In the genomic region with DNA sequence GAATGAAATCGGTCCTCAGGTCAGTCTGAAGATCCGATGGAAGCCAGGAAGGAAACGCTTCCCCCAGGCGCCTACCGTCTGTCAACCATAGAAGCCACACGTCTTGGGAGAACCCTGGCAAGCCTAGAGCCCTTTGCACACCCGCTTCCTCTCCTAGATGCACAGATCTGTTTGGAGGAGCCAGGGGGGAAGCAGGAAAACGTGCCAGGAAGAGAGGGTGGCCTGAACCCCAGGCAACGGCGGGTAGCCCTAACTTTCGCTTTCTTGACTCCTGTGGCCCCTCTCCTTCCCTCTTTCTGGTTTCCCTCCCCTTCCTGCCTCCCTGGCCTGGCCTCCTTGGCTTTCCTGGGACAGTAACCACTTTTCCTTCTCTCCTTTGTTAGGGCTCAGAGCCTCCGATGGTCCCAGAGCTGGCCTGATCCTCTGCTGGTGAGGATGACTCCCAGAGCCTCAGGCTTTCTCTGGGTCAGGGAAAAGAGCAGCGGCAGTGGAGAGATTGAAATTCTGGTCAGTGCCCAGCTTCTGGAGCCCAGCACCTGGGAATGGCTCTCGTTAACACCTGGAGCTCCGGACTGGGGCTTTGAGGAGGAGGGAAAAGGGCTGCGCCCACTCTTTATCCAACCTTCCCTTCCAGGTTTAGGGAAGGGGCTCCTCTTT, we compare ENCODE assay signal across 14 cellular contexts. TPM values are rescaled to one million over a fixed set of nuclear protein-coding genes. Genes with fewer than 3 reads are reported as not detected.
DNase-seq lines count a peak whose midpoint lies in the region; ATAC-seq, FAIRE-seq and TF ChIP-seq lines count a peak whose summit lies in the region.
"Had no signal": no experiment of that assay in that cellular context is flagged by ENCODE, and none has a peak within 500 bp of the region (broad histone marks: within the 10 kb centered on the region; RNA-seq: fewer than 3 reads in every experiment).

No MANE protein-coding gene starts in this region.

- H3K79me2 ChIP-seq in H1 (ENCODE audit: control insufficient read depth in 1 of 2, insufficient read depth in 2 of 2, low read length in 2 of 2), result peaks cover 0 to 39% of the 10 kb centered on the region in 2 experiments; a peak in 1 of 4 replicates
- no peaks in the 10 kb centered on the region for H3K79me2 ChIP-seq in PC-9 (ENCODE audit: low read depth)
- H3K79me2 ChIP-seq: parathyroid adenoma had no signal

- peaks cover 52 to 67% of the 10 kb centered on the region in 2 donors for H3K27me3 Mint-ChIP-seq in natural killer cell treated with Interleukin-12 subunit alpha and Interleukin-12 subunit beta and Interleukin-15 and Interleukin-18, amount 100 ng/mL, for 72 hours
- H3K27me3 Mint-ChIP-seq in natural killer cell (ENCODE audit: low read depth in 2 of 2), result peaks cover 55 to 69% of the 10 kb centered on the region in 2 donors
- peaks cover 41 to 67% (median 59%) of the 10 kb centered on the region in 5 donors for H3K27me3 Mint-ChIP-seq in naive thymus-derived CD8-positive, alpha-beta T cell

- peak; percentile 12 for DNase-seq in natural killer cell treated with Interleukin-12 subunit alpha and Interleukin-12 subunit beta and Interleukin-15 and Interleukin-18, amount 100 ng/mL, for 72 hours (ENCODE audit: low spot score)
- DNase-seq in natural killer cell (no peak), H1 (ENCODE audit: low read depth in 1 of 2, low spot score in 2 of 2) (peak in 1 of 2 experiments; percentile 63), PC-9 (no peak), GM13977 (ENCODE audit: low spot score) (no peak), NOMO-1 treated with dmso at 0.1 percent for 144 hours (lab: John Stamatoyannopoulos, UW; ENCODE audit: unreplicated experiment) (no peak)
- DNase-seq in naive thymus-derived CD8-positive, alpha-beta T cell, result peak in 1 of 10 donors; percentile 13
- DNase-seq: activated CD4-positive, alpha-beta T cell treated with anti-CD3 and anti-CD28 coated beads for 36 hours; activated effector memory CD4-positive, alpha-beta T cell treated with Interleukin-2 at 50 U/mL for 16 hours; dermis blood vessel endothelial cell had no signal

- peak overlapping the region; percentile 45; the same call in 1 of the 2 replicates for H2AK5ac ChIP-seq in H1 (ENCODE audit: low read depth, low read length)

- ATAC-seq in natural killer cell treated with Interleukin-12 subunit alpha and Interleukin-12 subunit beta and Interleukin-15 and Interleukin-18, amount 100 ng/mL, for 72 hours, result no peak
- ATAC-seq in natural killer cell, result no peak
- no peak for ATAC-seq in naive thymus-derived CD8-positive, alpha-beta T cell
- no peak for ATAC-seq in GM21529 (IDR thresholded peaks at IDR 0.05; ENCODE audit: unreplicated experiment)
- ATAC-seq: SK-N-SH treated with all-trans-retinoic acid at 6 μM for 48 hours had no signal

- no peaks in the 10 kb centered on the region for H3K9me2 ChIP-seq in PC-9 (ENCODE audit: insufficient read depth)

- H2BK20ac ChIP-seq in H1 (ENCODE audit: low read length), result no peak overlapping the region; the same call in 1 of the 2 replicates

- peak overlapping the region; percentile 16 to 96 (median 63); a peak in 7 of 8 replicates for H3K4me3 ChIP-seq in H1 (ENCODE audit: extremely low read depth in 1 of 4, insufficient read depth in 2 of 4, low read depth in 3 of 4, low read length in 4 of 4)
- no peak overlapping the region for H3K4me3 ChIP-seq in PC-9

- no peak overlapping the region for H2BK12ac ChIP-seq in H1 (ENCODE audit: low read depth, low read length)

- H3K4ac ChIP-seq in H1 (replicated peaks; ENCODE audit: insufficient read length, low read depth, low read length), result no peak overlapping the region

- H3K27ac Mint-ChIP-seq in natural killer cell treated with Interleukin-12 subunit alpha and Interleukin-12 subunit beta and Interleukin-15 and Interleukin-18, amount 100 ng/mL, for 72 hours, result no peak overlapping the region
- no peak overlapping the region for H3K27ac Mint-ChIP-seq in natural killer cell
- peak overlapping the region in 1 of 10 donors; percentile 72 for H3K27ac Mint-ChIP-seq in naive thymus-derived CD8-positive, alpha-beta T cell
- H3K27ac Mint-ChIP-seq: activated CD4-positive, alpha-beta T cell treated with anti-CD3 and anti-CD28 coated beads for 36 hours had no signal

- H3K4me2 ChIP-seq in H1 (ENCODE audit: insufficient read depth in 1 of 2, low read depth in 2 of 2, low read length in 2 of 2) (peak overlapping the region; percentile 99 to 100), PC-9 (no peak overlapping the region)

- no peak overlapping the region for H4K5ac ChIP-seq in H1 (ENCODE audit: insufficient read length, low read depth, low read length)

- peaks cover 8 to 12% of the 10 kb centered on the region in 2 experiments for H4K20me1 ChIP-seq in H1 (replicated peaks in 1 of 2; ENCODE audit: control insufficient read depth in 1 of 2, insufficient read depth in 2 of 2, low read length in 2 of 2)
- no peaks in the 10 kb centered on the region for H4K20me1 ChIP-seq in PC-9 (ENCODE audit: insufficient read depth)

- H3K9me3 Mint-ChIP-seq in natural killer cell treated with Interleukin-12 subunit alpha and Interleukin-12 subunit beta and Interleukin-15 and Interleukin-18, amount 100 ng/mL, for 72 hours, result no peaks in the 10 kb centered on the region
- H3K9me3 Mint-ChIP-seq in natural killer cell, result no peaks in the 10 kb centered on the region
- H3K9me3 Mint-ChIP-seq in naive thymus-derived CD8-positive, alpha-beta T cell, result peaks cover 0 to 1% (median 0%) of the 10 kb centered on the region in 9 donors

- H3K9ac ChIP-seq in H1 (replicated peaks in 1 of 4; ENCODE audit: extremely low read depth in 1 of 4, low read depth in 3 of 4, low read length in 3 of 4), result peak overlapping the region in 1 of 4 experiments; percentile 60; a peak in 3 of 7 replicates
- H3K9ac ChIP-seq: parathyroid adenoma had no signal

- H3K4me3 Mint-ChIP-seq in natural killer cell treated with Interleukin-12 subunit alpha and Interleukin-12 subunit beta and Interleukin-15 and Interleukin-18, amount 100 ng/mL, for 72 hours, result no peak overlapping the region
- no peak overlapping the region for H3K4me3 Mint-ChIP-seq in natural killer cell
- H3K4me3 Mint-ChIP-seq in naive thymus-derived CD8-positive, alpha-beta T cell, result peak overlapping the region in 6 of 10 donors; percentile 24 to 83 (median 46)

- H2BK5ac ChIP-seq in H1 (ENCODE audit: low read depth, low read length), result peak overlapping the region; percentile 4; the same call in 1 of the 2 replicates

- WGBS in H1 (ENCODE audit: extremely low coverage in 1 of 2, insufficient coverage in 1 of 2, insufficient read length in 1 of 2, insufficient replicate concordance in 2 of 2, low coverage in 1 of 2, low lambda C conversion rate in 2 of 2, missing lambda C conversion rate in 1 of 2), 2 experiments, result 51% methylated on average over 16 of the region's 16 CpGs; no CpG with 5 or more reads in 1 of the 2 experiments

- peak overlapping the region; percentile 2 for H4K91ac ChIP-seq in H1 (replicated peaks; ENCODE audit: insufficient read length, low read length)

- FAIRE-seq in H1 (lab: Jason Lieb, UNC), result no peak

- no peak overlapping the region for H3K56ac ChIP-seq in H1 (replicated peaks; ENCODE audit: insufficient read length, low read depth, low read length)

- peaks cover 16 to 19% of the 10 kb centered on the region in 2 donors for H3K4me1 Mint-ChIP-seq in natural killer cell treated with Interleukin-12 subunit alpha and Interleukin-12 subunit beta and Interleukin-15 and Interleukin-18, amount 100 ng/mL, for 72 hours (ENCODE audit: low read depth in 2 of 2)
- peaks cover 15 to 36% of the 10 kb centered on the region in 2 donors for H3K4me1 Mint-ChIP-seq in natural killer cell
- peaks cover 21 to 42% (median 34%) of the 10 kb centered on the region in 4 donors for H3K4me1 Mint-ChIP-seq in naive thymus-derived CD8-positive, alpha-beta T cell

- H3K14ac ChIP-seq in H1 (ENCODE audit: insufficient read length), result no peak overlapping the region

- H3K23me2 ChIP-seq in H1 (ENCODE audit: low read depth, low read length), result peaks cover 25% of the 10 kb centered on the region

- CTCF ChIA-PET in H1 (lab: Charles Lee; ENCODE audit: partially characterized antibody) (interaction anchor here (2.0 kb wide), 1 partner anchor 31 kb away, joined by 6 read pairs; no protein-coding TSS in a partner anchor), PC-9 (lab: Charles Lee) (no interaction called here)

- H3K9me3 ChIP-seq in H1 (ENCODE audit: insufficient read depth in 2 of 2, low read depth in 1 of 2, low read length in 1 of 2) (no peaks in the 10 kb centered on the region), PC-9 (ENCODE audit: insufficient read depth, low read depth) (no peaks in the 10 kb centered on the region)

- intact Hi-C loops in natural killer cell (cut with micrococcal nuclease) (no loop called here), PC-9 (cut with micrococcal nuclease; ENCODE audit: unreplicated experiment) (no loop called here)

- no peaks in the 10 kb centered on the region for H3F3A ChIP-seq in PC-9 (ENCODE audit: insufficient read depth, low read depth)

- H3K4me1 ChIP-seq in H1 (replicated peaks in 1 of 4; ENCODE audit: control insufficient read depth in 3 of 4, insufficient read depth in 4 of 4, low read length in 3 of 4) (peaks cover 12 to 40% (median 31%) of the 10 kb centered on the region in 4 experiments), PC-9 (replicated peaks; ENCODE audit: insufficient read depth) (no peaks in the 10 kb centered on the region)
- H3K4me1 ChIP-seq: parathyroid adenoma had no signal

- H2BK15ac ChIP-seq in H1 (ENCODE audit: low read length), result no peak overlapping the region

- H3K36me3 Mint-ChIP-seq in natural killer cell treated with Interleukin-12 subunit alpha and Interleukin-12 subunit beta and Interleukin-15 and Interleukin-18, amount 100 ng/mL, for 72 hours, result peaks cover 6% of the 10 kb centered on the region
- H3K36me3 Mint-ChIP-seq in natural killer cell, result no peaks in the 10 kb centered on the region
- peaks cover 0 to 2% (median 0%) of the 10 kb centered on the region in 3 donors for H3K36me3 Mint-ChIP-seq in naive thymus-derived CD8-positive, alpha-beta T cell

- H3K27me3 ChIP-seq in H1 (replicated peaks in 1 of 4; ENCODE audit: control insufficient read depth in 3 of 4, extremely low read depth in 1 of 4, insufficient read depth in 3 of 4, low read length in 3 of 4), result peaks cover 0 to 16% (median 13%) of the 10 kb centered on the region in 4 experiments; a peak in 4 of 7 replicates
- peaks cover 95% of the 10 kb centered on the region for H3K27me3 ChIP-seq in PC-9 (ENCODE audit: insufficient read depth, low read depth)

- H3K23ac ChIP-seq in H1 (ENCODE audit: insufficient read length), result no peak overlapping the region

- no peak; a peak in 1 of 4 replicates for TF ChIP-seq RAD21 in H1 (IDR thresholded peaks at IDR 0.05 in 1 of 2, conservative IDR thresholded peaks at IDR 0.05 in 1 of 2; ENCODE audit: low read depth in 2 of 2, low read length in 2 of 2)

- no peaks in the 10 kb centered on the region for H3K36me3 ChIP-seq in H1 (ENCODE audit: control insufficient read depth in 2 of 4, insufficient read depth in 4 of 4, low read length in 3 of 4)
- no peaks in the 10 kb centered on the region for H3K36me3 ChIP-seq in PC-9 (ENCODE audit: low read depth)

- BruUV-seq in PC-9 (replicated peaks; lab: Mats Ljungman, UMichigan), result no TSS peak

- H3K79me1 ChIP-seq in H1 (ENCODE audit: low read depth, low read length), result peaks cover 9% of the 10 kb centered on the region

- H2BK120ac ChIP-seq in H1 (replicated peaks; ENCODE audit: low read depth, low read length), result no peak overlapping the region

- POLR2A ChIA-PET in H1 (lab: Charles Lee; ENCODE audit: partially characterized antibody), result interaction anchor here (1.2 kb wide), 1 partner anchor 19 kb away, joined by 4 read pairs; no protein-coding TSS in a partner anchor
- POLR2A ChIA-PET in naive thymus-derived CD8-positive, alpha-beta T cell (lab: Charles Lee), result no interaction called here
- POLR2A ChIA-PET in PC-9 (lab: Charles Lee; ENCODE audit: unreplicated experiment), result no interaction called here

- no peak for TF ChIP-seq CTCF in natural killer cell (IDR thresholded peaks at IDR 0.05)
- TF ChIP-seq CTCF in H1 (IDR thresholded peaks at IDR 0.05; ENCODE audit: control extremely low read depth in 1 of 3, insufficient read depth in 1 of 3, low read depth in 1 of 3, low read length in 3 of 3), result no peak
- TF ChIP-seq CTCF in PC-9 (conservative IDR thresholded peaks at IDR 0.05), result no peak
- no peak for TF ChIP-seq CTCF in GM13977 (IDR thresholded peaks at IDR 0.05; ENCODE audit: extremely low read depth, insufficient read depth, missing control alignments)

- no peak for TF ChIP-seq POLR2A in H1 (IDR thresholded peaks at IDR 0.05; ENCODE audit: control extremely low read depth in 1 of 2, low read depth in 2 of 2, low read length in 2 of 2)

- H2AFZ ChIP-seq in H1 (ENCODE audit: low read length), result 0 out of 2 replicates have a peak overlapping the region, but pooled peaks have one; percentile 14
- H2AFZ ChIP-seq in PC-9, result no peak overlapping the region
- H2AFZ ChIP-seq: parathyroid adenoma had no signal

- H3K27ac ChIP-seq in H1 (ENCODE audit: low read depth, low read length) (no peak overlapping the region), PC-9 (no peak overlapping the region)
- H3K27ac ChIP-seq: C4-2B, parathyroid adenoma had no signal

- peak overlapping the region; percentile 66; the same call in 1 of the 2 replicates for H4K8ac ChIP-seq in H1 (ENCODE audit: extremely low read depth, insufficient read depth, low read length)

- peak overlapping the region; percentile 75; the same call in 1 of the 2 replicates for H3K18ac ChIP-seq in H1 (ENCODE audit: extremely low read depth, low read length)

- TF ChIP-seq EP300 in H1 (IDR thresholded peaks at IDR 0.05; ENCODE audit: borderline replicate concordance in 1 of 2, low read depth in 2 of 2, low read length in 2 of 2), result no peak; a peak in 1 of 3 replicates

- in situ Hi-C loops in GM13977 (cut with MboI; ENCODE audit: low pct_unique_long_range_greater_than_20kb, low sequenced_read_pairs, unreplicated experiment), result no loop called here

RNA-seq across cellular contexts. Expression of gene FXYD6, which starts 2.1 kb away (rescaled TPM):
- total RNA-seq in natural killer cell treated with Interleukin-12 subunit alpha and Interleukin-12 subunit beta and Interleukin-15 and Interleukin-18, amount 100 ng/mL, for 72 hours, result not detected
- total RNA-seq in natural killer cell, result under 1 TPM in 2 of 3 donors, not detected in 1; 0.20 to 0.90 TPM
- 44.6 and 50.0 TPM in 2 replicates for total RNA-seq in H1 (2021; fragmentation: NEBNext Ultra II Directional; extraction: Animal tissue kit (Norgen Biotek cat#: 25700))
- 117 and 151 TPM in 2 replicates for polyA plus RNA-seq in H1 (2011; rRNA removed)
- polyA plus RNA-seq in H1 (2011; cell fraction: cytosol; rRNA removed), result 117 TPM
- 137 TPM for polyA plus RNA-seq in H1 (2011; cell fraction: nucleus; rRNA removed)
- 45.7 to 68.5 TPM (median 67.3 TPM) in 4 replicates for polyA plus RNA-seq in H1 (2012, experiment 1 of 2)
- 67.1 TPM for polyA plus RNA-seq in H1 (2012, experiment 2 of 2)
- polyA plus RNA-seq in H1 (2013, experiment 1 of 2), result 51.8 TPM
- 57.8 TPM for polyA plus RNA-seq in H1 (2013, experiment 2 of 2)
- polyA minus RNA-seq in H1 (2011; rRNA and poly(A)+ RNA removed), result 64.2 and 70.4 TPM in 2 replicates
- 17.0 TPM for polyA minus RNA-seq in H1 (2011; cell fraction: cytosol; rRNA and poly(A)+ RNA removed)
- polyA minus RNA-seq in H1 (2011; cell fraction: nucleus; rRNA and poly(A)+ RNA removed), result 34.0 TPM
- total RNA-seq in naive thymus-derived CD8-positive, alpha-beta T cell, result not detected
- polyA plus RNA-seq in naive thymus-derived CD8-positive, alpha-beta T cell, result not detected
- 0.20 and 0.48 TPM in 2 replicates for total RNA-seq in PC-9 (2021)

RNA-seq across cellular contexts. Expression of gene FXYD2, which starts 49.8 kb away (rescaled TPM):
- 1 to 10 TPM in 1 of 2 donors, under 1 TPM in 1; 0.14 to 1.5 TPM for total RNA-seq in natural killer cell treated with Interleukin-12 subunit alpha and Interleukin-12 subunit beta and Interleukin-15 and Interleukin-18, amount 100 ng/mL, for 72 hours
- total RNA-seq in natural killer cell, result under 1 TPM in 2 of 3 donors, not detected in 1; 0.75 to 0.78 TPM
- 0.99 and 1.1 TPM in 2 replicates for total RNA-seq in H1 (2021; fragmentation: NEBNext Ultra II Directional; extraction: Animal tissue kit (Norgen Biotek cat#: 25700))
- 0.89 and 1.6 TPM in 2 replicates for polyA plus RNA-seq in H1 (2011; rRNA removed)
- polyA plus RNA-seq in H1 (2011; cell fraction: cytosol; rRNA removed), result 1.2 TPM
- 3.1 TPM for polyA plus RNA-seq in H1 (2011; cell fraction: nucleus; rRNA removed)
- polyA plus RNA-seq in H1 (2012, experiment 1 of 2), result 0.84 to 1.1 TPM (median 0.98 TPM) in 4 replicates
- 0.21 TPM for polyA plus RNA-seq in H1 (2012, experiment 2 of 2)
- polyA plus RNA-seq in H1 (2013, experiment 1 of 2), result 2.0 TPM
- polyA plus RNA-seq in H1 (2013, experiment 2 of 2), result 1.2 TPM
- 0.95 and 1.7 TPM in 2 replicates for polyA minus RNA-seq in H1 (2011; rRNA and poly(A)+ RNA removed)
- polyA minus RNA-seq in H1 (2011; cell fraction: cytosol; rRNA and poly(A)+ RNA removed), result 0.59 TPM
- 4.4 TPM for polyA minus RNA-seq in H1 (2011; cell fraction: nucleus; rRNA and poly(A)+ RNA removed)
- 10 to 100 TPM; 12.9 to 14.4 TPM for total RNA-seq in naive thymus-derived CD8-positive, alpha-beta T cell
- polyA plus RNA-seq in naive thymus-derived CD8-positive, alpha-beta T cell, result 10 to 100 TPM; 11.9 to 61.6 (median 16.9) TPM
- not detected in 2 replicates for total RNA-seq in PC-9 (2021)

RNA-seq across cellular contexts. Expression of gene TMPRSS13, which starts 54.8 kb away (rescaled TPM):
- under 1 TPM; 0.19 to 0.36 TPM for total RNA-seq in natural killer cell treated with Interleukin-12 subunit alpha and Interleukin-12 subunit beta and Interleukin-15 and Interleukin-18, amount 100 ng/mL, for 72 hours
- total RNA-seq in natural killer cell (1 to 10 TPM; 1.6 to 1.8 (median 1.8) TPM), PC-9 (2021) (18.5 and 21.7 TPM in 2 replicates)
- 0.29 and 0.61 TPM in 2 replicates for total RNA-seq in H1 (2021; fragmentation: NEBNext Ultra II Directional; extraction: Animal tissue kit (Norgen Biotek cat#: 25700))
- 0.79 and 1.0 TPM in 2 replicates for polyA plus RNA-seq in H1 (2011; rRNA removed)
- 0.88 TPM for polyA plus RNA-seq in H1 (2011; cell fraction: cytosol; rRNA removed)
- 1.5 TPM for polyA plus RNA-seq in H1 (2011; cell fraction: nucleus; rRNA removed)
- polyA plus RNA-seq in H1 (2012, experiment 1 of 2), result 0.26 to 0.66 TPM (median 0.36 TPM) in 4 replicates
- polyA plus RNA-seq in H1 (2012, experiment 2 of 2), result 0.52 TPM
- 0.32 TPM for polyA plus RNA-seq in H1 (2013, experiment 1 of 2)
- polyA plus RNA-seq in H1 (2013, experiment 2 of 2), result 0.40 TPM
- 0.54 and 0.98 TPM in 2 replicates for polyA minus RNA-seq in H1 (2011; rRNA and poly(A)+ RNA removed)
- polyA minus RNA-seq in H1 (2011; cell fraction: cytosol; rRNA and poly(A)+ RNA removed), result 0.73 TPM
- 1.3 TPM for polyA minus RNA-seq in H1 (2011; cell fraction: nucleus; rRNA and poly(A)+ RNA removed)
- 1 to 10 TPM; 4.8 to 9.2 TPM for total RNA-seq in naive thymus-derived CD8-positive, alpha-beta T cell
- polyA plus RNA-seq in naive thymus-derived CD8-positive, alpha-beta T cell, result 1 to 10 TPM in 2 of 3 donors, under 1 TPM in 1; 0.05 to 1.5 (median 1.0) TPM
- total RNA-seq: dermis blood vessel endothelial cell had no signal

Comparison
In these comparisons a context has a peak if more than half of its experiments do, and no peak if none do; other contexts are left out.
1. H3K4me3 Mint-ChIP-seq: peak in naive thymus-derived CD8-positive, alpha-beta T cell (6 of 10); none in natural killer cell treated with Interleukin-12 subunit alpha and Interleukin-12 subunit beta and Interleukin-15 and Interleukin-18, amount 100 ng/mL, for 72 hours (single experiment) and natural killer cell (single experiment).
2. RNA of gene FXYD6, which starts 2.1 kb away (total RNA-seq): 44.6 to 50.0 TPM in H1; 0.20 to 0.90 TPM in natural killer cell, 0.20 to 0.48 TPM in PC-9, not detected in natural killer cell treated with Interleukin-12 subunit alpha and Interleukin-12 subunit beta and Interleukin-15 and Interleukin-18, amount 100 ng/mL, for 72 hours and not detected in naive thymus-derived CD8-positive, alpha-beta T cell; every median in the first group is over 10 times any median in the second.